Comparison of ENCODE assay signal across 15 cellular contexts in the genomic region with DNA sequence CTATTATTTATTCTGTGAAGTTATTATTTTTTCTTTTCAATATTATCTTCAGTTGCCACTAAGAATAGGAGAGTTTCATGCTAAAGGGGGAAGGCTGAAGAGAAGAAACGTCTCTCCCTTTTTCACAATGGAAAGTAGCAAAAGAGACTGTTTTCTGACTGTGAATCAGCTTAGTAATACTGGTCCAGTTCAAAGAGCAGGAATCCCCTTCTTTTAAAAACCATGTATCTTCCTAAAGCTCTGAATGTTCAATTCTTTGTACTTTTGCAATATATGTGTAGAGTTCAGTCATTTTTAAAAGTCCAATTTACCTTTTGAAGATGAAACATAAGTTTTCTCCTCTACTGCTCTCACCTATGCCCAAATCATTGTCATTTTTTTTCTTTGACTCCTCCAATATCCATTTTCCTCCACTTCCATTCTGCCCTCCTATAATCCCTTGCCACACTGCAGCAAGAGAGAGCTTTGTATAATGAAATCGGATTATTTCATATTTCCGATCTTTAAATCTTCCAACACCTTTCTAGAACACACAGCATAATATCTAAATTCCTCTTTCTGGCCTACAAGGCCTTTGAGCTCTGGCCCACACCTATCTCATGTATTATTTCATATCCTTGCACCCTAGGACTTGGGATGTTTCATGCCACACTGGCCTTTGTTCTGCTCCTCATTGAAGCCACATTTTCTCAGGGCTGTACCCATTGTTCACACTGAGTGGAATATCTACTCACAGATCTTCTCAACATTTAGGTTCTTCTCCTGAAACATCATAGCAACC.
A peak's percentile ranks its signal among the peaks of the same experiment; 100 is the strongest.
DNase-seq lines count a peak whose midpoint lies in the region; ATAC-seq and TF ChIP-seq lines count a peak whose summit lies in the region.
"Had no signal": no experiment of that assay in that cellular context is flagged by ENCODE, and none has a peak within 500 bp of the region (broad histone marks: within the 10 kb centered on the region; RNA-seq: fewer than 3 reads in every experiment).

No MANE protein-coding gene starts in this region.

- no peaks in the 10 kb centered on the region for H3K9me3 Mint-ChIP-seq in activated CD4-positive, alpha-beta memory T cell treated with anti-CD3 and anti-CD28 coated beads for 36 hours
- no peaks in the 10 kb centered on the region for H3K9me3 Mint-ChIP-seq in activated CD4-positive, alpha-beta memory T cell treated with anti-CD3 and anti-CD28 coated beads, Interleukin-2, amount 10 ng/mL, durations not matched to agents 7 days and 5 days
- peaks cover 1% of the 10 kb centered on the region; the same call in 1 of the 2 replicates for H3K9me3 Mint-ChIP-seq in WTC11
- H3K9me3 Mint-ChIP-seq in neural crest cell: no peaks in the 10 kb centered on the region

- H3K27ac ChIP-seq in WERI-Rb-1: no peak overlapping the region
- H3K27ac ChIP-seq: psoas muscle, thoracic aorta had no signal

- POLR2A ChIA-PET in activated CD4-positive, alpha-beta memory T cell treated with anti-CD3 and anti-CD28 coated beads for 36 hours (lab: Charles Lee): interaction anchor here (0.6 kb wide), 1 partner anchor 214 kb away, joined by 3 read pairs; no protein-coding TSS in a partner anchor
- POLR2A ChIA-PET in activated CD4-positive, alpha-beta memory T cell treated with anti-CD3 and anti-CD28 coated beads, Interleukin-2, amount 10 ng/mL, durations not matched to agents 7 days and 5 days (lab: Charles Lee): no interaction called here
- POLR2A ChIA-PET in WTC11 (lab: Charles Lee): no interaction called here

- H3K36me3 Mint-ChIP-seq in activated CD4-positive, alpha-beta memory T cell treated with anti-CD3 and anti-CD28 coated beads for 36 hours: peaks cover 13% of the 10 kb centered on the region
- peaks cover 35% of the 10 kb centered on the region for H3K36me3 Mint-ChIP-seq in activated CD4-positive, alpha-beta memory T cell treated with anti-CD3 and anti-CD28 coated beads, Interleukin-2, amount 10 ng/mL, durations not matched to agents 7 days and 5 days (ENCODE audit: low read depth)
- H3K36me3 Mint-ChIP-seq in WTC11 (no peaks in the 10 kb centered on the region), neural crest cell (ENCODE audit: low read depth) (no peaks in the 10 kb centered on the region)

- intact Hi-C loops in activated CD4-positive, alpha-beta memory T cell treated with anti-CD3 and anti-CD28 coated beads for 36 hours (cut with micrococcal nuclease): no loop called here

- H3K27me3 Mint-ChIP-seq in activated CD4-positive, alpha-beta memory T cell treated with anti-CD3 and anti-CD28 coated beads for 36 hours: no peaks in the 10 kb centered on the region
- peaks cover 4% of the 10 kb centered on the region for H3K27me3 Mint-ChIP-seq in activated CD4-positive, alpha-beta memory T cell treated with anti-CD3 and anti-CD28 coated beads, Interleukin-2, amount 10 ng/mL, durations not matched to agents 7 days and 5 days
- no peaks in the 10 kb centered on the region for H3K27me3 Mint-ChIP-seq in WTC11 (ENCODE audit: low read depth)
- H3K27me3 Mint-ChIP-seq in neural crest cell (ENCODE audit: low read depth): no peaks in the 10 kb centered on the region

- H3K27ac Mint-ChIP-seq in activated CD4-positive, alpha-beta memory T cell treated with anti-CD3 and anti-CD28 coated beads for 36 hours: peak overlapping the region; percentile 0
- no peak overlapping the region for H3K27ac Mint-ChIP-seq in activated CD4-positive, alpha-beta memory T cell treated with anti-CD3 and anti-CD28 coated beads, Interleukin-2, amount 10 ng/mL, durations not matched to agents 7 days and 5 days
- H3K27ac Mint-ChIP-seq in WTC11 (peak overlapping the region; percentile 25), neural crest cell (ENCODE audit: unreplicated experiment) (peak overlapping the region; percentile 29)

- H3K36me3 ChIP-seq in WERI-Rb-1: no peaks in the 10 kb centered on the region
- H3K36me3 ChIP-seq: thoracic aorta had no signal

- H3K27me3 ChIP-seq in WERI-Rb-1 (ENCODE audit: insufficient read depth, low read depth, severe bottlenecking): no peaks in the 10 kb centered on the region

- CTCF ChIA-PET in activated CD4-positive, alpha-beta memory T cell treated with anti-CD3 and anti-CD28 coated beads for 36 hours (lab: Charles Lee): interaction anchor here (0.9 kb wide), 1 partner anchor 18 kb away, joined by 4 read pairs; no protein-coding TSS in a partner anchor
- CTCF ChIA-PET in activated CD4-positive, alpha-beta memory T cell treated with anti-CD3 and anti-CD28 coated beads, Interleukin-2, amount 10 ng/mL, durations not matched to agents 7 days and 5 days (lab: Charles Lee): interaction anchor here (3.2 kb wide), 1 partner anchor 18 kb away, joined by 30 read pairs; no protein-coding TSS in a partner anchor
- CTCF ChIA-PET in WTC11 (lab: Charles Lee): no interaction called here

- no peak overlapping the region for H3K4me3 Mint-ChIP-seq in activated CD4-positive, alpha-beta memory T cell treated with anti-CD3 and anti-CD28 coated beads for 36 hours
- H3K4me3 Mint-ChIP-seq in activated CD4-positive, alpha-beta memory T cell treated with anti-CD3 and anti-CD28 coated beads, Interleukin-2, amount 10 ng/mL, durations not matched to agents 7 days and 5 days: no peak overlapping the region
- H3K4me3 Mint-ChIP-seq in WTC11 (no peak overlapping the region), neural crest cell (no peak overlapping the region)

- no peaks in the 10 kb centered on the region for H3K9me3 ChIP-seq in WERI-Rb-1 (ENCODE audit: severe bottlenecking)
- H3K9me3 ChIP-seq: psoas muscle, thoracic aorta had no signal

- H3K4me1 Mint-ChIP-seq in activated CD4-positive, alpha-beta memory T cell treated with anti-CD3 and anti-CD28 coated beads for 36 hours (ENCODE audit: low read depth): peaks cover 35% of the 10 kb centered on the region
- H3K4me1 Mint-ChIP-seq in activated CD4-positive, alpha-beta memory T cell treated with anti-CD3 and anti-CD28 coated beads, Interleukin-2, amount 10 ng/mL, durations not matched to agents 7 days and 5 days: peaks cover 36% of the 10 kb centered on the region
- H3K4me1 Mint-ChIP-seq in WTC11 (no peaks in the 10 kb centered on the region), neural crest cell (peaks cover 9% of the 10 kb centered on the region)

- TF ChIP-seq CTCF in WTC11 (IDR thresholded peaks at IDR 0.05): no peak
- no peak for TF ChIP-seq CTCF in neural crest cell (conservative IDR thresholded peaks at IDR 0.05)
- no peak for TF ChIP-seq CTCF in WERI-Rb-1 (IDR thresholded peaks at IDR 0.05; ENCODE audit: low read depth, low read length)

- ATAC-seq in GM19463 (IDR thresholded peaks at IDR 0.05; ENCODE audit: unreplicated experiment): peak; percentile 19
- no peak for ATAC-seq in WTC11
- ATAC-seq: psoas muscle had no signal

- no peak for DNase-seq in activated CD4-positive, alpha-beta memory T cell treated with anti-CD3 and anti-CD28 coated beads for 36 hours
- DNase-seq in activated CD4-positive, alpha-beta memory T cell treated with anti-CD3 and anti-CD28 coated beads, Interleukin-2, amount 10 ng/mL, durations not matched to agents 7 days and 5 days: no peak
- DNase-seq in WTC11 (ENCODE audit: low spot score): no peak
- no peak for DNase-seq in neural crest cell (ENCODE audit: low read depth, low spot score)
- DNase-seq in HPDE6-E6E7 (ENCODE audit: extremely low spot score): no peak
- DNase-seq in WERI-Rb-1: no peak
- DNase-seq in NCI-H774 (lab: John Stamatoyannopoulos, UW): no peak
- DNase-seq: central memory CD4-positive, alpha-beta T cell; effector CD8-positive, alpha-beta T cell; NCI-H1092; psoas muscle; SHP77 treated with DMSO at 0.1 percent for 48 hours; stimulated activated CD4-positive, alpha-beta T cell treated with anti-CD3 and anti-CD28 coated beads, Interleukin-15, amount 100 ng/mL, for 24 hours had no signal

- no peak overlapping the region for H3K4me3 ChIP-seq in WERI-Rb-1 (ENCODE audit: low read depth, low read length)
- H3K4me3 ChIP-seq: psoas muscle, thoracic aorta had no signal

TF ChIP-seq in WTC11, 78 proteins besides CTCF, POLR2A, EP300 and RAD21 (continues in another document):
- TF ChIP-seq NR3C1 (CRISPR knock-in tag; conservative IDR thresholded peaks at IDR 0.05; ENCODE audit: low read depth) (no peak), GRHL2 (CRISPR knock-in tag; IDR thresholded peaks at IDR 0.05; ENCODE audit: insufficient replicate concordance, severe bottlenecking) (no peak), NR2C2 (CRISPR knock-in tag; IDR thresholded peaks at IDR 0.05) (no peak), ETV6 (CRISPR knock-in tag; IDR thresholded peaks at IDR 0.05) (no peak)
- TF ChIP-seq, protein P1, sequence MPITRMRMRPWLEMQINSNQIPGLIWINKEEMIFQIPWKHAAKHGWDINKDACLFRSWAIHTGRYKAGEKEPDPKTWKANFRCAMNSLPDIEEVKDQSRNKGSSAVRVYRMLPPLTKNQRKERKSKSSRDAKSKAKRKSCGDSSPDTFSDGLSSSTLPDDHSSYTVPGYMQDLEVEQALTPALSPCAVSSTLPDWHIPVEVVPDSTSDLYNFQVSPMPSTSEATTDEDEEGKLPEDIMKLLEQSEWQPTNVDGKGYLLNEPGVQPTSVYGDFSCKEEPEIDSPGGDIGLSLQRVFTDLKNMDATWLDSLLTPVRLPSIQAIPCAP (CRISPR knock-in tag; IDR thresholded peaks at IDR 0.05): no peak
